Comparison of ENCODE assay signal across 19 cellular contexts in the genomic region with DNA sequence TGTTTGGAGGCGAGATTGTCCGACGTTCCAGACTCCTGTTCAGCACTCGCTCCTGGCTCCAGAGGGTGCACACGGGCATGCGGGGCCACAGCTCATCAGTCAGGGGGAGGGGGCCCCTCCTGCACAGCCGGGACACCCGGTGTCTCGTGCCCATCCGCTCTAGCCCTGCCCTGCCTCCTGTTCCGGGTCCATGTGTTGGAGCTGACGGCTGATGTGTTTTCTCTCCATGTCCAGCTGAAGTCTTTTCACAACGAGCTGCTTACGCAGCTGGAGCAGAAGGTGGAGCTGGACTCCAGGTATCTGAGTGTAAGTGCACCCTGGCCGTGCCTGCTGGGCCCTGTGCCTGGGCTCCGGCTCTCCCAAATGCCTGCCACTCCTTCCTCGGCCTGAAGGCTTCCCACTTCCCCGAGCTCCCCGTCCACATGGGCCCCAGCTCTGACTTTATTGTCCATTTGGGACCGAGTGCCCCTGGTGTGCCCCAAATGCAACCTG.
"Had no signal": no experiment of that assay in that cellular context is flagged by ENCODE, and none has a peak within 500 bp of the region (broad histone marks: within the 10 kb centered on the region; RNA-seq: fewer than 3 reads in every experiment).

No MANE protein-coding gene starts in this region.

- H3K36me3 ChIP-seq: neural progenitor cell, ovary had no signal

- H3K27ac ChIP-seq: coronary artery, neural progenitor cell, ovary had no signal

- H3K27me3 ChIP-seq: neural progenitor cell, ovary, sigmoid colon, spleen had no signal

- DNase-seq: activated CD4-positive, alpha-beta memory T cell treated with anti-CD3 and anti-CD28 coated beads for 36 hours; activated CD4-positive, alpha-beta T cell treated with anti-CD3 and anti-CD28 coated beads for 36 hours; activated CD8-positive, alpha-beta memory T cell treated with anti-CD3 and anti-CD28 coated beads, Interleukin-2, amount 10 ng/mL, durations not matched to agents 7 days and 5 days; activated naive CD4-positive, alpha-beta T cell treated with anti-CD3 and anti-CD28 coated beads, Interleukin-2, amount 50 U/mL, for 16 hours; activated T-cell treated with anti-CD3 and anti-CD28 coated beads, Interleukin-2, amount 50 U/mL, for 24 hours; effector CD8-positive, alpha-beta T cell; immature natural killer cell; left colon; naive B cell; ovary; sigmoid colon; spleen; stimulated activated CD4-positive, alpha-beta T cell treated with anti-CD3 and anti-CD28 coated beads, Interleukin-1b, Interleukin-23, amount 100 ng/mL, for 48 hours; T-helper 17 cell; trophoblast cell had no signal

- H3K9me3 ChIP-seq: ovary, sigmoid colon, spleen had no signal

- H3K4me3 ChIP-seq: coronary artery, neural progenitor cell, ovary, sigmoid colon, spleen had no signal

- FAIRE-seq: endothelial cell of umbilical vein, frontal cortex had no signal

- H3K4me2 ChIP-seq: neural progenitor cell had no signal

- ATAC-seq: activated CD4-positive, alpha-beta T cell treated with anti-CD3 and anti-CD28 coated beads for 36 hours; activated CD8-positive, alpha-beta memory T cell treated with anti-CD3 and anti-CD28 coated beads, Interleukin-2, amount 10 ng/mL, durations not matched to agents 7 days and 5 days; left colon; T-helper 17 cell had no signal
